In genomic region chr18:48171490-48172188, GRCh38 we compare ENCODE assay signal across 23 cellular contexts.
DNase-seq lines count a peak whose midpoint lies in the region; ATAC-seq, FAIRE-seq and TF ChIP-seq lines count a peak whose summit lies in the region.
"Had no signal": no experiment of that assay in that cellular context is flagged by ENCODE, and none has a peak within 500 bp of the region (broad histone marks: within the 10 kb centered on the region; RNA-seq: fewer than 3 reads in every experiment).

No MANE protein-coding gene starts in this region.

- H3K9me3 Mint-ChIP-seq in stimulated activated naive CD8-positive, alpha-beta T cell treated with anti-CD3 and anti-CD28 coated beads, Interleukin-15, amount 100 ng/mL, for 72 hours: no peaks in the 10 kb centered on the region
- no peaks in the 10 kb centered on the region for H3K9me3 Mint-ChIP-seq in activated T-helper 17 cell treated with anti-CD3 and anti-CD28 coated beads, Interleukin-2, amount 50 U/mL, for 72 hours
- no peaks in the 10 kb centered on the region for H3K9me3 Mint-ChIP-seq in neural progenitor cell
- H3K9me3 Mint-ChIP-seq: CD14-positive monocyte; CD8-positive, alpha-beta T cell; HFFc6 had no signal

- TF ChIP-seq CTCF in neural progenitor cell (IDR thresholded peaks at IDR 0.05): no peak
- TF ChIP-seq CTCF in testis (IDR thresholded peaks at IDR 0.05): no peak
- no peak for TF ChIP-seq CTCF in PC-9 (conservative IDR thresholded peaks at IDR 0.05)

- H3K36me3 ChIP-seq in neural progenitor cell (no peaks in the 10 kb centered on the region), testis (ENCODE audit: low read depth, missing control alignments) (no peaks in the 10 kb centered on the region), PC-9 (ENCODE audit: low read depth) (no peaks in the 10 kb centered on the region)
- H3K36me3 ChIP-seq: HAP-1 had no signal

- no peaks in the 10 kb centered on the region for H3K36me3 Mint-ChIP-seq in activated T-helper 17 cell treated with anti-CD3 and anti-CD28 coated beads, Interleukin-2, amount 50 U/mL, for 72 hours (ENCODE audit: low read depth)
- H3K36me3 Mint-ChIP-seq in neural progenitor cell: no peaks in the 10 kb centered on the region
- H3K36me3 Mint-ChIP-seq: CD14-positive monocyte; CD8-positive, alpha-beta T cell had no signal

- no TSS peak for BruUV-seq in PC-9 (replicated peaks; lab: Mats Ljungman, UMichigan)

- H3K9ac ChIP-seq in neural progenitor cell: no peak overlapping the region

- H3K27ac Mint-ChIP-seq in stimulated activated naive CD8-positive, alpha-beta T cell treated with anti-CD3 and anti-CD28 coated beads, Interleukin-15, amount 100 ng/mL, for 72 hours: no peak overlapping the region
- peak overlapping the region; percentile 50 for H3K27ac Mint-ChIP-seq in activated T-helper 17 cell treated with anti-CD3 and anti-CD28 coated beads, Interleukin-2, amount 50 U/mL, for 72 hours
- H3K27ac Mint-ChIP-seq in neural progenitor cell: peak overlapping the region; percentile 78
- H3K27ac Mint-ChIP-seq: CD8-positive, alpha-beta T cell; HFFc6 had no signal

- no peaks in the 10 kb centered on the region for H4K20me1 ChIP-seq in neural progenitor cell (ENCODE audit: low read depth)
- no peaks in the 10 kb centered on the region for H4K20me1 ChIP-seq in PC-9 (ENCODE audit: insufficient read depth)

- H3K27me3 Mint-ChIP-seq in stimulated activated naive CD8-positive, alpha-beta T cell treated with anti-CD3 and anti-CD28 coated beads, Interleukin-15, amount 100 ng/mL, for 72 hours: peaks cover 8% of the 10 kb centered on the region
- H3K27me3 Mint-ChIP-seq in activated T-helper 17 cell treated with anti-CD3 and anti-CD28 coated beads, Interleukin-2, amount 50 U/mL, for 72 hours: peaks cover 10% of the 10 kb centered on the region
- peaks cover 8% of the 10 kb centered on the region for H3K27me3 Mint-ChIP-seq in neural progenitor cell (ENCODE audit: insufficient read depth, low read depth)

- POLR2A ChIA-PET in PC-9 (lab: Charles Lee; ENCODE audit: unreplicated experiment): no interaction called here

- no peak for FAIRE-seq in HTR-8/SVneo (lab: Jason Lieb, UNC)
- FAIRE-seq: A549, D721Med, G401.6, GM12892, GM19239, H1 had no signal

- H3K4me2 ChIP-seq in neural progenitor cell (no peak overlapping the region), PC-9 (no peak overlapping the region)
- H3K4me2 ChIP-seq: A549 had no signal

- DNase-seq in stimulated activated naive CD8-positive, alpha-beta T cell treated with anti-CD3 and anti-CD28 coated beads, Interleukin-15, amount 100 ng/mL, for 72 hours: no peak
- no peak for DNase-seq in stimulated activated naive CD8-positive, alpha-beta T cell treated with anti-CD3 and anti-CD28 coated beads, Interleukin-15, Interleukin-2, amounts not matched to agents 100 U/mL and 50 U/mL, for 24 hours
- DNase-seq in neural progenitor cell (ENCODE audit: low spot score) (no peak), testis (no peak), occipital lobe (lab: John Stamatoyannopoulos, UW) (no peak), HTR-8/SVneo (ENCODE audit: insufficient read length, low spot score) (no peak), PC-9 (no peak)
- DNase-seq: CD8-positive, alpha-beta T cell; COR-L47; DMS153; DMS79 treated with DMSO at 0.1 percent for 48 hours; EL; HFFc6 had no signal

- intact Hi-C loops in testis (cut with DNase I; ENCODE audit: low total_unique reads): no loop called here
- intact Hi-C loops in PC-9 (cut with micrococcal nuclease; ENCODE audit: unreplicated experiment): no loop called here

- H3K4me1 ChIP-seq in neural progenitor cell (peaks cover 17% of the 10 kb centered on the region), testis (peaks cover 64% of the 10 kb centered on the region), PC-9 (replicated peaks; ENCODE audit: insufficient read depth) (peaks cover 7% of the 10 kb centered on the region)
- H3K4me1 ChIP-seq: A549, HAP-1 had no signal

- H3F3A ChIP-seq in neural progenitor cell (ENCODE audit: low read depth): no peaks in the 10 kb centered on the region
- no peaks in the 10 kb centered on the region for H3F3A ChIP-seq in PC-9 (ENCODE audit: insufficient read depth, low read depth)

- H3K9me3 ChIP-seq in neural progenitor cell (ENCODE audit: low read depth) (no peaks in the 10 kb centered on the region), testis (no peaks in the 10 kb centered on the region), PC-9 (ENCODE audit: insufficient read depth, low read depth) (no peaks in the 10 kb centered on the region)
- H3K9me3 ChIP-seq: A549, HAP-1 had no signal

- CTCF ChIA-PET in PC-9 (lab: Charles Lee): no interaction called here

- H3K4me3 ChIP-seq in neural progenitor cell: no peak overlapping the region
- H3K4me3 ChIP-seq in testis: no peak overlapping the region
- H3K4me3 ChIP-seq in PC-9: no peak overlapping the region
- H3K4me3 ChIP-seq: A549, HAP-1 had no signal

- H3K4me3 Mint-ChIP-seq in stimulated activated naive CD8-positive, alpha-beta T cell treated with anti-CD3 and anti-CD28 coated beads, Interleukin-15, amount 100 ng/mL, for 72 hours: no peak overlapping the region
- H3K4me3 Mint-ChIP-seq in activated T-helper 17 cell treated with anti-CD3 and anti-CD28 coated beads, Interleukin-2, amount 50 U/mL, for 72 hours: no peak overlapping the region
- H3K4me3 Mint-ChIP-seq in neural progenitor cell: peak overlapping the region; percentile 57
- H3K4me3 Mint-ChIP-seq: CD14-positive monocyte; CD8-positive, alpha-beta T cell; HFFc6 had no signal

- TF ChIP-seq POLR2A in testis (IDR thresholded peaks at IDR 0.05): no peak

- H3K9me2 ChIP-seq in PC-9 (ENCODE audit: insufficient read depth): no peaks in the 10 kb centered on the region

- 93 to 94% methylated on average over 6 of the region's 6 CpGs for WGBS in testis, 2 donors

- H3K27ac ChIP-seq in neural progenitor cell (no peak overlapping the region), testis (peak overlapping the region; percentile 4 to 45), PC-9 (no peak overlapping the region)
- H3K27ac ChIP-seq: A549, HL-60 had no signal

- H2AFZ ChIP-seq in neural progenitor cell (replicated peaks) (no peak overlapping the region), PC-9 (no peak overlapping the region)

- H3K4me1 Mint-ChIP-seq in stimulated activated naive CD8-positive, alpha-beta T cell treated with anti-CD3 and anti-CD28 coated beads, Interleukin-15, amount 100 ng/mL, for 72 hours: peaks cover 7% of the 10 kb centered on the region
- peaks cover 4% of the 10 kb centered on the region for H3K4me1 Mint-ChIP-seq in activated T-helper 17 cell treated with anti-CD3 and anti-CD28 coated beads, Interleukin-2, amount 50 U/mL, for 72 hours
- peaks cover 34% of the 10 kb centered on the region for H3K4me1 Mint-ChIP-seq in neural progenitor cell

- ATAC-seq in stimulated activated naive CD8-positive, alpha-beta T cell treated with anti-CD3 and anti-CD28 coated beads, Interleukin-15, amount 100 ng/mL, for 72 hours: peak; percentile 16
- ATAC-seq in stimulated activated naive CD8-positive, alpha-beta T cell treated with anti-CD3 and anti-CD28 coated beads, Interleukin-15, Interleukin-2, amounts not matched to agents 100 U/mL and 50 U/mL, for 24 hours: no peak
- ATAC-seq in activated T-helper 17 cell treated with anti-CD3 and anti-CD28 coated beads, Interleukin-2, amount 50 U/mL, for 72 hours (replicated peaks): peak; percentile 63
- ATAC-seq: A549; CD8-positive, alpha-beta T cell had no signal

- H3K27me3 ChIP-seq in neural progenitor cell (no peaks in the 10 kb centered on the region), testis (no peaks in the 10 kb centered on the region), PC-9 (ENCODE audit: insufficient read depth, low read depth) (no peaks in the 10 kb centered on the region)

- H3K79me2 ChIP-seq in neural progenitor cell (ENCODE audit: low read depth): no peaks in the 10 kb centered on the region
- H3K79me2 ChIP-seq in PC-9 (ENCODE audit: low read depth): no peaks in the 10 kb centered on the region

Comparison
In these comparisons a context has a peak if more than half of its experiments do, and no peak if none do; other contexts are left out.
1. H3K27ac Mint-ChIP-seq: peak in activated T-helper 17 cell treated with anti-CD3 and anti-CD28 coated beads, Interleukin-2, amount 50 U/mL, for 72 hours (single experiment) and neural progenitor cell (single experiment); none in stimulated activated naive CD8-positive, alpha-beta T cell treated with anti-CD3 and anti-CD28 coated beads, Interleukin-15, amount 100 ng/mL, for 72 hours (0 of 2).
2. H3K27ac ChIP-seq: peak in testis (2 of 2); none in neural progenitor cell (single experiment) and PC-9 (single experiment).